In the genomic region with DNA sequence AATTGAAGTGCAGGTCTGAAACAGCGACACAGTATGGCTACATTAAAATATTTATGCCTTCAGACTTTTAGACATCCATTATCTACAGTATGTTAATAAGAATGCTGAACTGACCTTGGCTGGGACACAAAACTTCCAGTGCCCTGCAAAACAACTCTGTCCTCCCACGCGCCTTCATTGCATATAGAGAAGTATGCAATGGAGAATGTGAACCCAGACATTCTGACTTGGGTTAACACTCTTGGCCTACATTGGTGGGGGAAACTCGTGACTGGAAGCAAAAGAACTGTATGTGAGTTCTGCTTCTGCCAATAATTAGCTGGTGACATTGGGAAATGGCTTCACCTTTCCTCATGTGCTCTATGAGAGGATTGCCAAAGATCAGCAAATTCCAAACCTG, we compare ENCODE assay signal across 24 cellular contexts.
"Had no signal": no experiment of that assay in that cellular context is flagged by ENCODE, and none has a peak within 500 bp of the region (broad histone marks: within the 10 kb centered on the region; RNA-seq: fewer than 3 reads in every experiment).

No MANE protein-coding gene starts in this region.

- H3K27ac ChIP-seq: epithelial cell of prostate, esophagus squamous epithelium, gastrocnemius medialis, heart right ventricle, left lung, lower lobe of right lung had no signal

- DNase-seq: cortex of kidney; effector CD8-positive, alpha-beta T cell; effector memory CD8-positive, alpha-beta T cell; endodermal cell; erythroblast; esophagus squamous epithelium; foreskin fibroblast; foreskin melanocyte; gastrocnemius medialis; glutamatergic neuron; heart right ventricle; hippocampal formation; kidney glomerular epithelial cell; left colon; left lung; left ventricle myocardium superior; lower lobe of right lung; mesenchymal stem cell; mucosa of descending colon; naive B cell had no signal

- H3K4me1 Mint-ChIP-seq: endodermal cell, naive B cell had no signal

- H3K36me3 ChIP-seq: esophagus squamous epithelium, gastrocnemius medialis, heart right ventricle, left lung, lower lobe of right lung had no signal

- H3K4me3 Mint-ChIP-seq: dendritic cell treated with granulocyte-macrophage colony-stimulating factor and Interleukin-4, amounts not matched to agents 40 ng/mL and 50 ng/mL, for 4 days; effector memory CD8-positive, alpha-beta T cell; endodermal cell; mesothelial cell of epicardium; naive B cell had no signal

- H3K4me1 ChIP-seq: esophagus squamous epithelium, gastrocnemius medialis, heart right ventricle, left lung had no signal

- H3K27ac Mint-ChIP-seq: dendritic cell treated with granulocyte-macrophage colony-stimulating factor and Interleukin-4, amounts not matched to agents 40 ng/mL and 50 ng/mL, for 4 days; effector memory CD8-positive, alpha-beta T cell; endodermal cell; mesothelial cell of epicardium; naive B cell had no signal

- ATAC-seq: effector memory CD8-positive, alpha-beta T cell; esophagus mucosa; gastrocnemius medialis; heart right ventricle; left colon; left lung; left ventricle myocardium superior; lower lobe of right lung; mucosa of descending colon had no signal

- H3K36me3 Mint-ChIP-seq: mesothelial cell of epicardium, naive B cell had no signal

- H3K4me3 ChIP-seq: esophagus squamous epithelium, gastrocnemius medialis, heart right ventricle, left lung, lower lobe of right lung, mucosa of descending colon had no signal

- H3K9me3 Mint-ChIP-seq: dendritic cell treated with granulocyte-macrophage colony-stimulating factor and Interleukin-4, amounts not matched to agents 40 ng/mL and 50 ng/mL, for 4 days; endodermal cell had no signal

- H3K9me3 ChIP-seq: esophagus squamous epithelium, gastrocnemius medialis, heart right ventricle, left lung, lower lobe of right lung, mucosa of descending colon had no signal

- H3K27me3 ChIP-seq: esophagus squamous epithelium, gastrocnemius medialis, heart right ventricle, left lung had no signal
